In genomic region chr19:35897706-35898451, GRCh38 we compare ENCODE assay signal across 1 cellular context.
TF ChIP-seq lines count a peak whose summit lies in the region.

No MANE protein-coding gene starts in this region.

TF ChIP-seq in IMR-90, 13 proteins besides CTCF, POLR2A, EP300 and RAD21:
- no peak for TF ChIP-seq MXI1 (IDR thresholded peaks at IDR 0.05; ENCODE audit: borderline replicate concordance, low read depth, low read length)
- TF ChIP-seq FOS (IDR thresholded peaks at IDR 0.05; ENCODE audit: low read depth, low read length), result no peak
- TF ChIP-seq RFX5 (IDR thresholded peaks at IDR 0.05; ENCODE audit: low read depth, low read length), result no peak
- no peak for TF ChIP-seq MAZ (IDR thresholded peaks at IDR 0.05; ENCODE audit: borderline replicate concordance, low read depth, low read length)
- TF ChIP-seq USF2 (IDR thresholded peaks at IDR 0.05; ENCODE audit: low read depth, low read length), result no peak
- no peak for TF ChIP-seq SMC3 (IDR thresholded peaks at IDR 0.05; ENCODE audit: low read depth, low read length)
